Comparison of ENCODE assay signal across 12 cellular contexts in the genomic region with DNA sequence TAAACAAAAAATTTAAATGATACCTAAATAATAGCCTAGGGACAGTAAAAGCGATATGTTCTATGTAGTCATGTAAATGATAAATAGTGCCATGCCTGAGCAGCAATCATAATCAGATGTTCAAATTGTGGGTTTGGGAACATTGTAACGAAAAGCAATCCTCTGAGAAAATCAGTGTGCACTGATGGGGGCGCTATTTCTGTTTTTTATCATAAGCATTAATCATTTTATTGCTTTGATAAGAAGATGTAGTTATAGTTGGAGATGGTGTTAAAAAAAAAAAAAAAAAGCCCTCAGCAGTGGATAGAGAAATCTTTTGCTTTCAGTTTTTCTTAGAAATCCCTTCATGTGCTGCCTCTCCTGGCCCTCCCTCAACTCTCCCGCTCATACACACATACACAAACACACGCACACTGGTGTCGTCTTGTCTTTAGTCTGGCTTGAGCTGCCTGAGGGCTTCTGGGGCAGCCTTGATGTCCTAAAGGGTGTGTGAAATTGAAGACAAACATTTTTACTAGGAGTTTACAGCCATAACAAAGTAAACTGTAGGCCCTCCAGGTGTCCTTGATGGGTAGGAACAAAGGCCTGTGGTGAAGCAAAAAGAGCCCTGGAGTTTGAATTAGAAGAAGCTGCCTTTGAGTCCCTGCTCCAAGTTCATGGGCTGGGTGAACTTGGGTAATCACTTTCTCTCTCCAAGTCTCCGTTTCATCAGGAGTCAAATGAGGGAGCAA.
DNase-seq lines count a peak whose midpoint lies in the region; TF ChIP-seq lines count a peak whose summit lies in the region.
"Had no signal": no experiment of that assay in that cellular context is flagged by ENCODE, and none has a peak within 500 bp of the region (broad histone marks: within the 10 kb centered on the region; RNA-seq: fewer than 3 reads in every experiment).

No MANE protein-coding gene starts in this region.

- no peaks in the 10 kb centered on the region for H3K4me1 Mint-ChIP-seq in chondrocyte (ENCODE audit: low read depth)
- peaks cover 37% of the 10 kb centered on the region for H3K4me1 Mint-ChIP-seq in neural crest cell

- peak; percentile 32 for TF ChIP-seq CTCF in chondrocyte (IDR thresholded peaks at IDR 0.05)
- peak; percentile 39 for TF ChIP-seq CTCF in neural crest cell (conservative IDR thresholded peaks at IDR 0.05)

- peak; percentile 87 for DNase-seq in ELF-1 (ENCODE audit: low read depth, low spot score)
- DNase-seq in NCI-H146 (lab: John Stamatoyannopoulos, UW): peak; percentile 89
- no peak for DNase-seq in chondrocyte (ENCODE audit: low spot score)
- DNase-seq in neural crest cell (ENCODE audit: low read depth, low spot score): no peak
- DNase-seq in globus pallidus (ENCODE audit: low spot score): no peak
- DNase-seq in GDM1 (lab: John Stamatoyannopoulos, UW): no peak
- DNase-seq in Kasumi-1 (lab: John Stamatoyannopoulos, UW): no peak
- DNase-seq: activated CD8-positive, alpha-beta T cell treated with anti-CD3 and anti-CD28 coated beads for 36 hours; heart left ventricle; NCI-H524 treated with DMSO at 0.1 percent for 48 hours; pancreas; SW 1271 had no signal

- no peaks in the 10 kb centered on the region for H3K9me3 Mint-ChIP-seq in chondrocyte (ENCODE audit: low read depth)
- no peaks in the 10 kb centered on the region for H3K9me3 Mint-ChIP-seq in neural crest cell
- H3K9me3 Mint-ChIP-seq: activated CD8-positive, alpha-beta T cell treated with anti-CD3 and anti-CD28 coated beads for 36 hours had no signal

- H3K27me3 Mint-ChIP-seq in chondrocyte (ENCODE audit: low read depth) (peaks cover 7% of the 10 kb centered on the region), neural crest cell (ENCODE audit: low read depth) (no peaks in the 10 kb centered on the region)
- H3K27me3 Mint-ChIP-seq: activated CD8-positive, alpha-beta T cell treated with anti-CD3 and anti-CD28 coated beads for 36 hours had no signal

- no peaks in the 10 kb centered on the region for H3K36me3 Mint-ChIP-seq in chondrocyte (ENCODE audit: low read depth)
- no peaks in the 10 kb centered on the region for H3K36me3 Mint-ChIP-seq in neural crest cell (ENCODE audit: low read depth)

- H3K4me3 Mint-ChIP-seq in chondrocyte (ENCODE audit: unreplicated experiment) (no peak overlapping the region), neural crest cell (no peak overlapping the region)
- H3K4me3 Mint-ChIP-seq: activated CD8-positive, alpha-beta T cell treated with anti-CD3 and anti-CD28 coated beads for 36 hours had no signal

- H3K27ac Mint-ChIP-seq in chondrocyte (ENCODE audit: unreplicated experiment) (no peak overlapping the region), neural crest cell (ENCODE audit: unreplicated experiment) (no peak overlapping the region)
- H3K27ac Mint-ChIP-seq: activated CD8-positive, alpha-beta T cell treated with anti-CD3 and anti-CD28 coated beads for 36 hours had no signal

Comparison
In these comparisons a context has a peak if more than half of its experiments do, and no peak if none do; other contexts are left out.
1. DNase-seq: peak in ELF-1 (single experiment) and NCI-H146 (single experiment); none in chondrocyte (single experiment), neural crest cell (single experiment), globus pallidus (single experiment), GDM1 (single experiment) and Kasumi-1 (0 of 2).